8 cellular contexts compared by ENCODE assay signal in the genomic region with DNA sequence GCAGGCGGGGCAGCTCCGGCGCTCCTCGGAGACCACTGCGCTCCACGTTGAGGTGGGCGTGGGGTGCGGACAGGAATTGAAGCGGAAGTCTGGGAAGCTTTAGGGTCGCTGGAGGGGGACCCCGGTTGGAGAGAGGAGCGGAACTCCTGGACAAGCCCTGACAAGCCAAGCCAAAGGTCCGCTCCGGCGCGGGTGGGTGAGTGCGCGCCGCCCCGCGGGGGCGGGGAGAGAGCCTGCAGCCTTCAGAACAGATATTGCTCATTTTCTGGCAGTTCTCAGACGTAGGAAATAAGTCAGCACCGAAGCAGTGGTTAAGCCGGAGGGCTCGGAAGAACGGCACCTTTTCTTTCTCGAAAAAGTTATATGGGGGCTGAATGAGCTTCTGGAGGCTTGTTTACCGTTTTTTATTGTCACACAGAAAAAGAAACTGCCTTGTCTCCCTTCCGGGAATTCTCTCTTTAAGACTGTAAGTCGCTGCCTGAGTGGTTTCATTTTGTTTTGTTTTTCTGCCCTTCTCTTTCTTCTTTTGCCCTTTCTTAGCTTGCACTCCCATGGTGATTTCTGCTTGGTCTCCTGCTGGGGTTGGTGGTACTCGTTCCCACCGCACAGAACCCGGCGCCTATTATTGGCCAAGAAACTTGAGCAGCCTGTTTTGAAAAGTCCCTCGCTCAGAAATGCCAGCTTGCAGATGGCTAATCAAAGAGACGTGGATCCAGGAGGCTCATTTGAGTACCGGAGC. TPM values are rescaled to one million over a fixed set of nuclear protein-coding genes. Genes with fewer than 3 reads are reported as not detected.
A peak's percentile ranks its signal among the peaks of the same experiment; 100 is the strongest.
DNase-seq lines count a peak whose midpoint lies in the region; ATAC-seq, FAIRE-seq and TF ChIP-seq lines count a peak whose summit lies in the region.

No MANE protein-coding gene starts in this region.

- TSS peak; percentile 64 for BruUV-seq in HepG2 (replicated peaks; lab: Mats Ljungman, UMichigan)

- H3K4me1 ChIP-seq in HepG2 (ENCODE audit: insufficient read depth, low read length), result peaks cover 48% of the 10 kb centered on the region

- peak overlapping the region; percentile 83 to 91 (median 88) for H3K4me3 ChIP-seq in HepG2 (replicated peaks in 1 of 3; ENCODE audit: insufficient read depth in 1 of 3, low read depth in 2 of 3, low read length in 3 of 3)

- H3K36me3 Mint-ChIP-seq in activated CD4-positive, alpha-beta T cell treated with anti-CD3 and anti-CD28 coated beads, Interleukin-2, amount 10 ng/mL, durations not matched to agents 7 days and 5 days (ENCODE audit: low read depth), result peaks cover 53% of the 10 kb centered on the region

- 2% methylated on average over 24 of the region's 38 CpGs for WGBS in HepG2 (ENCODE audit: low lambda C conversion rate)

- TF ChIP-seq POLR2A in H54 (IDR thresholded peaks at IDR 0.05; ENCODE audit: low read depth, low read length) (peak; percentile 28; the same call in 1 of the 2 replicates), HepG2 (IDR thresholded peaks at IDR 0.05; ENCODE audit: insufficient read depth in 1 of 2, low read depth in 2 of 2, low read length in 2 of 2) (no peak)

- H3K4me2 ChIP-seq in HepG2 (ENCODE audit: low read depth, low read length), result peak overlapping the region; percentile 87

- ATAC-seq in HepG2, result peak; percentile 78

- TF ChIP-seq CTCF in HepG2 (CRISPR knock-in tag; IDR thresholded peaks at IDR 0.05), result no peak; the same call in 1 of the 2 replicates

- no peaks in the 10 kb centered on the region; the same call in 1 of the 2 replicates for H4K20me1 ChIP-seq in HepG2 (ENCODE audit: insufficient read depth, low read length)

- peak overlapping the region; percentile 97 for H3K27ac Mint-ChIP-seq in activated CD4-positive, alpha-beta T cell treated with anti-CD3 and anti-CD28 coated beads, Interleukin-2, amount 10 ng/mL, durations not matched to agents 7 days and 5 days

- H3K27ac ChIP-seq in HepG2 (ENCODE audit: extremely low read length, insufficient read depth, low read length), result peak overlapping the region; percentile 74

- DNase-seq in Daoy (ENCODE audit: low read depth), result peak; percentile 58
- DNase-seq in H54 (ENCODE audit: insufficient read length, low spot score), result peak; percentile 51
- peak; percentile 36 for DNase-seq in MV-4-11 (lab: John Stamatoyannopoulos, UW)
- DNase-seq in activated CD4-positive, alpha-beta T cell treated with anti-CD3 and anti-CD28 coated beads, Interleukin-2, amount 10 ng/mL, durations not matched to agents 7 days and 5 days, result peak; percentile 58
- peak; percentile 59 for DNase-seq in dedifferentiated amniotic fluid mesenchymal stem cell (ENCODE audit: extremely low spot score)
- peak; percentile 54 for DNase-seq in HepG2 (ENCODE audit: low spot score)
- peak; percentile 77 for DNase-seq in stimulated activated CD4-positive, alpha-beta T cell treated with anti-CD3 and anti-CD28 coated beads, Interleukin-4, amount 100 ng/mL, for 24 hours
- DNase-seq in NCI-H1436 treated with DMSO at 0.1 percent for 48 hours (lab: John Stamatoyannopoulos, UW), result no peak

- TF ChIP-seq RAD21 in HepG2 (CRISPR knock-in tag; IDR thresholded peaks at IDR 0.05), result no peak

- POLR2A ChIA-PET in activated CD4-positive, alpha-beta T cell treated with anti-CD3 and anti-CD28 coated beads, Interleukin-2, amount 10 ng/mL, durations not matched to agents 7 days and 5 days (lab: Charles Lee), result interaction anchor here (0.7 to 1.2 kb wide), 2 partner anchors 10 to 339 kb away, joined by 4 read pairs; no protein-coding TSS in a partner anchor
- POLR2A ChIA-PET in HepG2 (lab: Yijun Ruan, JAX), result interaction anchor here (1.6 kb wide), 1 partner anchor 17 kb away, joined by 5 read pairs; no protein-coding TSS in a partner anchor

- CTCF ChIA-PET in activated CD4-positive, alpha-beta T cell treated with anti-CD3 and anti-CD28 coated beads, Interleukin-2, amount 10 ng/mL, durations not matched to agents 7 days and 5 days (lab: Charles Lee), result interaction anchor here (0.6 to 2.9 kb wide), 9 partner anchors 9 to 264 kb away, joined by 3 to 15 read pairs (median 3); no protein-coding TSS in a partner anchor
- CTCF ChIA-PET in HepG2 (lab: Yijun Ruan, JAX; ENCODE audit: low intra/inter-chr PET ratio, low total read pairs), result interaction anchor here (1.8 kb wide), 1 partner anchor 56 kb away, joined by 6 read pairs; no protein-coding TSS in a partner anchor

- peak overlapping the region; percentile 97 for H3K4me3 Mint-ChIP-seq in activated CD4-positive, alpha-beta T cell treated with anti-CD3 and anti-CD28 coated beads, Interleukin-2, amount 10 ng/mL, durations not matched to agents 7 days and 5 days

- H3K36me3 ChIP-seq in HepG2 (replicated peaks in 1 of 2; ENCODE audit: control insufficient read depth in 1 of 2, insufficient read depth in 2 of 2, low read length in 2 of 2), result no peaks in the 10 kb centered on the region

- no peak for TF ChIP-seq EP300 in HepG2 (IDR thresholded peaks at IDR 0.05; ENCODE audit: low read depth in 2 of 2, low read length in 2 of 2)
- no peak for TF ChIP-seq EP300 in HepG2 (CRISPR knock-in tag; IDR thresholded peaks at IDR 0.05; ENCODE audit: borderline replicate concordance)

- H2AFZ ChIP-seq in HepG2 (ENCODE audit: low read length), result peak overlapping the region; percentile 39

- peaks cover 73% of the 10 kb centered on the region for H3K4me1 Mint-ChIP-seq in activated CD4-positive, alpha-beta T cell treated with anti-CD3 and anti-CD28 coated beads, Interleukin-2, amount 10 ng/mL, durations not matched to agents 7 days and 5 days

- peaks cover 9% of the 10 kb centered on the region for H3K9me3 Mint-ChIP-seq in activated CD4-positive, alpha-beta T cell treated with anti-CD3 and anti-CD28 coated beads, Interleukin-2, amount 10 ng/mL, durations not matched to agents 7 days and 5 days

- no peaks in the 10 kb centered on the region; a peak in 1 of 5 replicates for H3K27me3 ChIP-seq in HepG2 (ENCODE audit: control insufficient read depth in 1 of 2, insufficient read depth in 2 of 2, low read length in 2 of 2)

- 0 out of 2 replicates have a peak, but pooled peaks cover 4% of the 10 kb centered on the region for H3K9me3 ChIP-seq in HepG2 (ENCODE audit: low read length)

- no peaks in the 10 kb centered on the region for H3K27me3 Mint-ChIP-seq in activated CD4-positive, alpha-beta T cell treated with anti-CD3 and anti-CD28 coated beads, Interleukin-2, amount 10 ng/mL, durations not matched to agents 7 days and 5 days

- H3K79me2 ChIP-seq in HepG2 (ENCODE audit: insufficient read depth, low read length), result peaks cover 35% of the 10 kb centered on the region

- H3K9ac ChIP-seq in HepG2 (ENCODE audit: insufficient read depth, low read depth, low read length), result peak overlapping the region; percentile 79

- intact Hi-C loops in HepG2 (cut with micrococcal nuclease; ENCODE audit: unreplicated experiment), result no loop called here

- in situ Hi-C loops in HepG2 (cut with HindIII; ENCODE audit: extremely low pct_ligation_motif_present, low pct_unique_long_range_greater_than_20kb), result no loop called here

- FAIRE-seq in H54 (lab: Jason Lieb, UNC) (peak; percentile 84), HepG2 (lab: Jason Lieb, UNC) (peak; percentile 34)

RNA-seq across cellular contexts. Expression of gene FAS, which starts 0.7 kb away (rescaled TPM):
- 5.2 and 5.8 TPM in 2 replicates for total RNA-seq in Daoy (2014; rRNA removed; shearing (Covaris generic))
- 10 to 100 TPM; 62.3 to 65.1 TPM for total RNA-seq in activated CD4-positive, alpha-beta T cell treated with anti-CD3 and anti-CD28 coated beads, Interleukin-2, amount 10 ng/mL, durations not matched to agents 7 days and 5 days
- 15.0 and 17.9 TPM in 2 replicates for total RNA-seq in HepG2 (2016; rRNA removed; fragmentation: Illumina TruSeq; extraction: Trizol)
- total RNA-seq in HepG2 (2016; cell fraction: cytosol; rRNA removed; fragmentation: Illumina TruSeq; extraction: Trizol; ENCODE audit: low read depth), result 4.8 and 5.4 TPM in 2 replicates
- total RNA-seq in HepG2 (2016; cell fraction: insoluble cytoplasmic fraction; rRNA removed; fragmentation: Illumina TruSeq; extraction: Trizol), result 15.8 and 17.7 TPM in 2 replicates
- 11.2 and 12.0 TPM in 2 replicates for total RNA-seq in HepG2 (2016; cell fraction: membrane; rRNA removed; fragmentation: Illumina TruSeq; extraction: Trizol)
- 21.8 and 24.6 TPM in 2 replicates for total RNA-seq in HepG2 (2016; cell fraction: nucleus; rRNA removed; fragmentation: Illumina TruSeq; extraction: Trizol)
- polyA plus RNA-seq in HepG2 (2011; rRNA removed), result 4.3 and 5.9 TPM in 2 replicates
- polyA plus RNA-seq in HepG2 (2011; cell fraction: cytosol; rRNA removed), result 2.6 and 4.4 TPM in 2 replicates
- 3.1 and 3.5 TPM in 2 replicates for polyA plus RNA-seq in HepG2 (2011; cell fraction: nucleus; rRNA removed)
- 3.1 and 3.3 TPM in 2 replicates for polyA plus RNA-seq in HepG2 (2012)
- 3.1 and 3.6 TPM in 2 replicates for polyA plus RNA-seq in HepG2 (2016; cell fraction: cytosol; fragmentation: Illumina TruSeq; extraction: Trizol; ENCODE audit: low read depth)
- polyA plus RNA-seq in HepG2 (2016; cell fraction: insoluble cytoplasmic fraction; fragmentation: Illumina TruSeq; extraction: Trizol; ENCODE audit: low read depth), result 14.7 and 16.1 TPM in 2 replicates
- polyA plus RNA-seq in HepG2 (2016; cell fraction: membrane; fragmentation: Illumina TruSeq; extraction: Trizol; ENCODE audit: low read depth), result 6.2 and 7.4 TPM in 2 replicates
- polyA plus RNA-seq in HepG2 (2016; cell fraction: nucleus; fragmentation: Illumina TruSeq; extraction: Trizol; ENCODE audit: insufficient read depth, low read depth), result 29.8 and 31.9 TPM in 2 replicates
- polyA minus RNA-seq in HepG2 (2011; rRNA and poly(A)+ RNA removed; ENCODE audit: low replicate concordance), result 3.7 and 12.5 TPM in 2 replicates
- polyA minus RNA-seq in HepG2 (2011; cell fraction: cytosol; rRNA and poly(A)+ RNA removed), result 3.7 and 4.0 TPM in 2 replicates
- 8.6 and 13.1 TPM in 2 replicates for polyA minus RNA-seq in HepG2 (2011; cell fraction: nucleus; rRNA and poly(A)+ RNA removed)

RNA-seq across cellular contexts. Expression of gene ACTA2, which starts 38.8 kb away (rescaled TPM):
- total RNA-seq in Daoy (2014; rRNA removed; shearing (Covaris generic)), result 12.3 and 21.0 TPM in 2 replicates
- total RNA-seq in activated CD4-positive, alpha-beta T cell treated with anti-CD3 and anti-CD28 coated beads, Interleukin-2, amount 10 ng/mL, durations not matched to agents 7 days and 5 days, result 10 to 100 TPM; 10.7 to 10.8 TPM
- 58.1 and 59.9 TPM in 2 replicates for total RNA-seq in HepG2 (2016; rRNA removed; fragmentation: Illumina TruSeq; extraction: Trizol)
- total RNA-seq in HepG2 (2016; cell fraction: cytosol; rRNA removed; fragmentation: Illumina TruSeq; extraction: Trizol; ENCODE audit: low read depth), result 21.6 and 22.5 TPM in 2 replicates
- total RNA-seq in HepG2 (2016; cell fraction: insoluble cytoplasmic fraction; rRNA removed; fragmentation: Illumina TruSeq; extraction: Trizol), result 50.7 and 62.7 TPM in 2 replicates
- 33.4 and 39.8 TPM in 2 replicates for total RNA-seq in HepG2 (2016; cell fraction: membrane; rRNA removed; fragmentation: Illumina TruSeq; extraction: Trizol)
- total RNA-seq in HepG2 (2016; cell fraction: nucleus; rRNA removed; fragmentation: Illumina TruSeq; extraction: Trizol), result 33.1 and 39.3 TPM in 2 replicates
- polyA plus RNA-seq in HepG2 (2011; rRNA removed), result 21.8 and 25.1 TPM in 2 replicates
- polyA plus RNA-seq in HepG2 (2011; cell fraction: cytosol; rRNA removed), result 32.0 and 34.2 TPM in 2 replicates
- 20.1 and 23.1 TPM in 2 replicates for polyA plus RNA-seq in HepG2 (2011; cell fraction: nucleus; rRNA removed)
- polyA plus RNA-seq in HepG2 (2012), result 30.5 and 47.4 TPM in 2 replicates
- polyA plus RNA-seq in HepG2 (2016; cell fraction: cytosol; fragmentation: Illumina TruSeq; extraction: Trizol; ENCODE audit: low read depth), result 30.8 and 35.7 TPM in 2 replicates
- polyA plus RNA-seq in HepG2 (2016; cell fraction: insoluble cytoplasmic fraction; fragmentation: Illumina TruSeq; extraction: Trizol; ENCODE audit: low read depth), result 81.9 and 99.8 TPM in 2 replicates
- 45.1 and 45.4 TPM in 2 replicates for polyA plus RNA-seq in HepG2 (2016; cell fraction: membrane; fragmentation: Illumina TruSeq; extraction: Trizol; ENCODE audit: low read depth)
- polyA plus RNA-seq in HepG2 (2016; cell fraction: nucleus; fragmentation: Illumina TruSeq; extraction: Trizol; ENCODE audit: insufficient read depth, low read depth), result 60.8 and 61.8 TPM in 2 replicates
- 3.6 and 48.3 TPM in 2 replicates for polyA minus RNA-seq in HepG2 (2011; rRNA and poly(A)+ RNA removed; ENCODE audit: low replicate concordance)
- polyA minus RNA-seq in HepG2 (2011; cell fraction: cytosol; rRNA and poly(A)+ RNA removed), result 35.2 and 40.9 TPM in 2 replicates
- 13.9 and 20.1 TPM in 2 replicates for polyA minus RNA-seq in HepG2 (2011; cell fraction: nucleus; rRNA and poly(A)+ RNA removed)
